ENCODE assay signal across 30 cellular contexts in the genomic region with DNA sequence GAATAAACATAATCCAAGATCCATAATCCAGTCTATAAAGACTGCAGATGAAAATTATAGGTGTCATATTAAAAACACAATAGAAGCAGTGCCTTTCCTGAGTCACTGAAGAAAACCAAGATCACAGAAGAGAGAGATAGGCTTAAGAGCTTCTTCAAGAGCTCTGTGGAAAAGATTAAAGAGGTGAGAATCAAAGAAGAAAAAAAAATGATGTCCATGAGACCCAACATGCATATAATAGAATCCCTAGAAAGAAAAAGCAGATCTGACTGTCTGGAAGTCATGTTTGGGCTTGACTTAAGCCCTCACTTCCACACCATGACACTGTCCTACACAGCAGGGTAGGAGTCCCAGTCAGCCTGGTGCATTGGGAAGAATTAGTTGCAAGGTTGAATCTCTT.
"Had no signal": no experiment of that assay in that cellular context is flagged by ENCODE, and none has a peak within 500 bp of the region (broad histone marks: within the 10 kb centered on the region; RNA-seq: fewer than 3 reads in every experiment).

No MANE protein-coding gene starts in this region.

- H3K36me3 Mint-ChIP-seq: natural killer cell; neural progenitor cell; stimulated activated memory B cell treated with anti-CD40 and anti-IgM and Interleukin-4, amounts not matched to agents 10 μg/mL and 1 μg/mL and 100 μg/mL, for 72 hours; type B pancreatic cell had no signal

- H3K79me2 ChIP-seq: parathyroid adenoma had no signal

- H3K27ac Mint-ChIP-seq: natural killer cell; nephron; neural progenitor cell; progenitor cell of endocrine pancreas; stimulated activated memory B cell treated with anti-CD40 and anti-IgM and Interleukin-4, amounts not matched to agents 10 μg/mL and 1 μg/mL and 100 μg/mL, for 72 hours; stimulated activated naive CD8-positive, alpha-beta T cell treated with anti-CD3 and anti-CD28 coated beads, Interleukin-15, amount 100 ng/mL, for 72 hours; type B pancreatic cell had no signal

- H3K27me3 Mint-ChIP-seq: stimulated activated naive CD8-positive, alpha-beta T cell treated with anti-CD3 and anti-CD28 coated beads, Interleukin-15, amount 100 ng/mL, for 72 hours had no signal

- H3K4me3 Mint-ChIP-seq: natural killer cell; nephron; neural progenitor cell; stimulated activated memory B cell treated with anti-CD40 and anti-IgM and Interleukin-4, amounts not matched to agents 10 μg/mL and 1 μg/mL and 100 μg/mL, for 72 hours; stimulated activated naive CD8-positive, alpha-beta T cell treated with anti-CD3 and anti-CD28 coated beads, Interleukin-15, amount 100 ng/mL, for 72 hours; type B pancreatic cell had no signal

- H3K4me1 ChIP-seq: neural progenitor cell, parathyroid adenoma, psoas muscle, right lobe of liver, sigmoid colon, testis, tibial artery, transverse colon, vagina had no signal

- H3K27me3 ChIP-seq: neural progenitor cell, ovary, right lobe of liver, sigmoid colon, spleen, suprapubic skin, testis, tibial artery, transverse colon, vagina had no signal

- H3K9me3 Mint-ChIP-seq: natural killer cell, type B pancreatic cell had no signal

- DNase-seq: natural killer cell; occipital lobe; ovary; posterior cingulate gyrus; psoas muscle; right cardiac atrium; right lobe of liver; sigmoid colon; spleen; stimulated activated CD4-positive, alpha-beta T cell treated with anti-CD3 and anti-CD28 coated beads, Interleukin-12 subunit alpha, Interleukin-12 subunit beta, amount 100 ng/mL, for 4 hours; stimulated activated CD4-positive, alpha-beta T cell treated with anti-CD3 and anti-CD28 coated beads, Interleukin-1b, Interleukin-23, amount 100 ng/mL, for 48 hours; stimulated activated CD4-positive, alpha-beta T cell treated with anti-CD3 and anti-CD28 coated beads, Interleukin-4, amount 100 ng/mL, for 1 hour; stimulated activated CD4-positive, alpha-beta T cell treated with anti-CD3 and anti-CD28 coated beads, Interleukin-4, amount 100 ng/mL, for 4 hours; stimulated activated CD8-positive, alpha-beta memory T cell treated with anti-CD3 and anti-CD28 coated beads, Interleukin-4, amount 100 ng/mL, for 48 hours; stimulated activated naive CD4-positive, alpha-beta T cell; stimulated activated naive CD8-positive, alpha-beta T cell treated with anti-CD3 and anti-CD28 coated beads, Interleukin-15, amount 100 ng/mL, for 72 hours; stimulated activated naive CD8-positive, alpha-beta T cell treated with anti-CD3 and anti-CD28 coated beads, Interleukin-15, Interleukin-2, amounts not matched to agents 100 U/mL and 50 U/mL, for 24 hours; substantia nigra; testis; tibial artery; transverse colon had no signal

- ATAC-seq: natural killer cell; psoas muscle; right cardiac atrium; right lobe of liver; stimulated activated memory B cell treated with anti-CD40 and anti-IgM and Interleukin-4, amounts not matched to agents 10 μg/mL and 1 μg/mL and 100 μg/mL, for 72 hours; stimulated activated naive CD8-positive, alpha-beta T cell treated with anti-CD3 and anti-CD28 coated beads, Interleukin-15, amount 100 ng/mL, for 72 hours; stimulated activated naive CD8-positive, alpha-beta T cell treated with anti-CD3 and anti-CD28 coated beads, Interleukin-15, Interleukin-2, amounts not matched to agents 100 U/mL and 50 U/mL, for 24 hours had no signal

- H3K27ac ChIP-seq: neural progenitor cell, ovary, parathyroid adenoma, psoas muscle, right lobe of liver, sigmoid colon, spleen, suprapubic skin, testis, tibial artery, transverse colon, vagina had no signal

- H2AFZ ChIP-seq: neural progenitor cell, parathyroid adenoma had no signal

- H3K4me3 ChIP-seq: neural progenitor cell, ovary, psoas muscle, right lobe of liver, sigmoid colon, smooth muscle cell, spleen, suprapubic skin, testis, tibial artery, transverse colon, vagina had no signal

- H3K9me3 ChIP-seq: ovary, psoas muscle, right lobe of liver, suprapubic skin, testis, transverse colon, vagina had no signal

- H3K4me2 ChIP-seq: neural progenitor cell, smooth muscle cell had no signal

- H3K4me1 Mint-ChIP-seq: nephron had no signal

- H3K36me3 ChIP-seq: neural progenitor cell, ovary, right lobe of liver, sigmoid colon, spleen, suprapubic skin, tibial artery, transverse colon, vagina had no signal
